8 cellular contexts compared by ENCODE assay signal in the genomic region with DNA sequence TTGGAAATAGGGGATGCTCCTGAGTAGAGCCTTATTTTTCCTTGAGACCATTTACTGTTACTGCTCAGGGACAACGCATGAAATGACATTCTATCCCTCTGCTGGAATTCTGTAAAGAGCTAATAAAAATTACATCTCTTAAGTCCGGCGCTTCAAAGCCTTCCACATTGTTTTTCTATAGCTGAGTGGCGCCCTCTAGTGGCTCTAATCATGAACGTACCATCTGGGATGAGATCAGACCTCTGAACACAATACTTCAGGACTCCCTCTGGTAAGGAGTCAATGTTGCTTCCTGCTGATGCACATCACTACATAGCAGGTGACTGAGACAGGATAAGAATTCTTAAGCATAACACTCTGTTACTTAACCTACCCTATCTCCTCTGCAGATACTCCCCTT. TPM values are rescaled to one million over a fixed set of nuclear protein-coding genes. Genes with fewer than 3 reads are reported as not detected.
A peak's percentile ranks its signal among the peaks of the same experiment; 100 is the strongest.
DNase-seq lines count a peak whose midpoint lies in the region; ATAC-seq, FAIRE-seq and TF ChIP-seq lines count a peak whose summit lies in the region.

No MANE protein-coding gene starts in this region.

- H3K4me3 ChIP-seq in gastrocnemius medialis: no peak overlapping the region

- DNase-seq in D721Med (ENCODE audit: insufficient read length, low spot score) (no peak), RKO (ENCODE audit: low spot score) (peak; percentile 77), head of caudate nucleus (peak in 35 of 42 donors; percentile 7 to 82 (median 49)), gastrocnemius medialis (peak in 1 of 2 donors; percentile 9)
- peak; percentile 16 for DNase-seq in activated effector memory CD4-positive, alpha-beta T cell treated with Interleukin-2 at 50 U/mL for 16 hours

- intact Hi-C loops in head of caudate nucleus (cut with DNase I) (no loop called here), gastrocnemius medialis (cut with DNase I; ENCODE audit: low total_unique reads) (no loop called here)

- no peak overlapping the region for H3K27ac ChIP-seq in gastrocnemius medialis

- no peak for TF ChIP-seq POLR2A in gastrocnemius medialis (IDR thresholded peaks at IDR 0.05)

- H3K36me3 ChIP-seq in gastrocnemius medialis: no peaks in the 10 kb centered on the region

- no peaks in the 10 kb centered on the region for H3K27me3 ChIP-seq in gastrocnemius medialis

- H3K9me3 ChIP-seq in gastrocnemius medialis: no peaks in the 10 kb centered on the region

- H3K4me1 ChIP-seq in gastrocnemius medialis: no peaks in the 10 kb centered on the region

- in situ Hi-C loops in gastrocnemius medialis (cut with MboI; ENCODE audit: low sequenced_read_pairs in 4 of 4): loop anchor here in 1 of 4 donors (25.0 kb wide), 1 partner anchor 192 kb away; no protein-coding TSS in a partner anchor

- FAIRE-seq in D721Med (lab: Jason Lieb, UNC): no peak

- ATAC-seq in GM19468 (IDR thresholded peaks at IDR 0.05; ENCODE audit: extremely low read depth, unreplicated experiment): peak; percentile 78
- peak; percentile 94 for ATAC-seq in HG03575 (IDR thresholded peaks at IDR 0.05; ENCODE audit: extremely low read depth, insufficient number of reproducible peaks, low FRiP score, unreplicated experiment)
- no peak for ATAC-seq in gastrocnemius medialis
- ATAC-seq in HG03571 (IDR thresholded peaks at IDR 0.05; ENCODE audit: unreplicated experiment): no peak

- TF ChIP-seq CTCF in D721Med (IDR thresholded peaks at IDR 0.05; ENCODE audit: insufficient read depth, missing control alignments) (peak; percentile 49), gastrocnemius medialis (IDR thresholded peaks at IDR 0.05 in 4 of 5, conservative IDR thresholded peaks at IDR 0.05 in 1 of 5) (peak in 4 of 5 experiments; percentile 32 to 53 (median 38))

RNA-seq across cellular contexts. Expression of gene HMGN5, which starts 6.0 kb away (rescaled TPM):
- 1 to 10 TPM in 3 of 4 donors, under 1 TPM in 1; 0.97 to 2.9 (median 1.2) TPM for total RNA-seq in gastrocnemius medialis

RNA-seq across cellular contexts. Expression of gene SH3BGRL, which starts 6.2 kb away (rescaled TPM):
- 10 to 100 TPM; 11.2 to 26.0 (median 15.0) TPM for total RNA-seq in gastrocnemius medialis

Comparison
In these comparisons a context has a peak if more than half of its experiments do, and no peak if none do; other contexts are left out.
1. ATAC-seq: peak in GM19468 (single experiment) and HG03575 (single experiment); none in gastrocnemius medialis (0 of 2) and HG03571 (single experiment).